In the genomic region with DNA sequence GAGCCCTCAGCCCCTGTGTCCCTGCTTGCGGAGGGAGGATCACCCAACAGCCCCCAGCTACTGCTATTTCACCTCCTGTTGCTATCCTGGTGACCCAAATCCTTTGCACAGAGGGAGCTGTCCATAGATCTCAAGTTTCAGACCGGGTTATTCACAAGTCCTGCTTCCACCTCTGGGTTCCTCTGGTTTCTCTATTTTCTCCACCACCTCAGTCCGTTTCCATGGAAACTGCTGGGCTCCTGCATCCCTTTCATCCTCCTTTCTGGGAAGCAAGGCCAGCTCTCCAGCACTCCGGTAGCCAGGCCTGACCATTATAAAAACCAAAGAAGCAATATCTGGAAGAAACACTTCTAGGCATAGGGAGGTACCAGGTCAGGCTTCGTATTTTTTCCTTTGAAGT, we compare ENCODE assay signal across 18 cellular contexts. TPM values are rescaled to one million over a fixed set of nuclear protein-coding genes. Genes with fewer than 3 reads are reported as not detected.
"Had no signal": no experiment of that assay in that cellular context is flagged by ENCODE, and none has a peak within 500 bp of the region (broad histone marks: within the 10 kb centered on the region; RNA-seq: fewer than 3 reads in every experiment).

No MANE protein-coding gene starts in this region.

- H3K4me3 ChIP-seq: dorsolateral prefrontal cortex, gastrocnemius medialis, heart right ventricle, psoas muscle, right lobe of liver, smooth muscle cell had no signal

- H3K27ac Mint-ChIP-seq: activated T-helper 17 cell treated with anti-CD3 and anti-CD28 coated beads, Interleukin-2, amount 50 U/mL, for 72 hours; endodermal cell; memory B cell; nephron had no signal

- DNase-seq: activated naive CD4-positive, alpha-beta T cell treated with Interleukin-2 at 50 U/mL for 16 hours; endodermal cell; gastrocnemius medialis; heart right ventricle; left ventricle myocardium superior; psoas muscle; right lobe of liver; stimulated activated CD4-positive, alpha-beta T cell treated with anti-CD3 and anti-CD28 coated beads, Interleukin-4, amount 100 ng/mL, for 4 hours; stimulated activated CD8-positive, alpha-beta memory T cell treated with anti-CD3 and anti-CD28 coated beads, Interleukin-4, amount 100 ng/mL, for 48 hours; stimulated activated naive CD4-positive, alpha-beta T cell treated with Interleukin-2 at 50 U/mL for 16 hours; trophoblast cell had no signal

- H3K36me3 Mint-ChIP-seq: memory B cell had no signal

- H3K4me3 Mint-ChIP-seq: activated T-helper 17 cell treated with anti-CD3 and anti-CD28 coated beads, Interleukin-2, amount 50 U/mL, for 72 hours; endodermal cell; memory B cell; nephron had no signal

- H3K9me3 Mint-ChIP-seq: activated T-helper 17 cell treated with anti-CD3 and anti-CD28 coated beads, Interleukin-2, amount 50 U/mL, for 72 hours; endodermal cell; memory B cell; nephron had no signal

- H3K4me1 Mint-ChIP-seq: activated T-helper 17 cell treated with anti-CD3 and anti-CD28 coated beads, Interleukin-2, amount 50 U/mL, for 72 hours; nephron had no signal

RNA-seq across cellular contexts. Expression of a gene that starts 4.8 kb away (rescaled TPM):
- total RNA-seq: activated CD8-positive, alpha-beta memory T cell treated with anti-CD3 and anti-CD28 coated beads for 36 hours; activated T-helper 17 cell treated with anti-CD3 and anti-CD28 coated beads, Interleukin-2, amount 50 U/mL, for 72 hours; chondrocyte; right lobe of liver had no signal
